Comparison of ENCODE assay signal across 17 cellular contexts in the genomic region with DNA sequence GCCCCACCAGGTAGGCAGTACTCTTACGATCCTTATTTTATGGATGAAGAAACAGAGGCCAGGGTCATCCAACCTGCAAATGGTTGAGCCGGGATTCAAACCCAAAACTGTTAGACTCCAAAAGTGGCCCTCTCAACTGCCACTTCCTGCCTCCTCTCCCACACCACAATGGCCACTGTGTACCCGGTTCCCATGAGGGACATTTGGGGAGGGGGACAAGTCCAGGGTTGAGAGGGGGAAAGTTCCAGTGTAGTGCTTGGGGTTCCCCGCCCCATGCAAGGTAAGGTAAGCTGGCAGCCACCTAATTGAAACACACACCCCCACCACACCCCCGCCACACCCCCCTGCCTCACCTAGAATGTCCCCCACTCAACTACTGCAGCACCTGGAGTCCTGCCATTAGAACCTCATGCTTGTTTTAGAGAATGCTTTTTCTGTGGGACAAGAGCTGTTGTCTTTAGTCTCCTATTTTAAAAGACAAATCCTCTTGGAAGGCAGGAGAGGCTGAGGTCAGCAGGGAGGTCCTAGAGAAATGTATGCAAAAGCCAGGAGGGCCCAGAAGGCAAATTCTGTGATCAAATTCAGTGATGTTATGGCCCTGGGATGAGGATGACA.
A peak's percentile ranks its signal among the peaks of the same experiment; 100 is the strongest.
DNase-seq lines count a peak whose midpoint lies in the region; ATAC-seq and TF ChIP-seq lines count a peak whose summit lies in the region.
"Had no signal": no experiment of that assay in that cellular context is flagged by ENCODE, and none has a peak within 500 bp of the region (broad histone marks: within the 10 kb centered on the region; RNA-seq: fewer than 3 reads in every experiment).

No MANE protein-coding gene starts in this region.

- peak overlapping the region; percentile 99 for H4K91ac ChIP-seq in mesenchymal stem cell (ENCODE audit: low read length)

- no TSS peak for BruUV-seq in Calu3 (replicated peaks; lab: Mats Ljungman, UMichigan)

- peak overlapping the region; percentile 50 to 85 for H3K4ac ChIP-seq in mesenchymal stem cell (ENCODE audit: low read depth in 1 of 2, low read length in 2 of 2)

- no peaks in the 10 kb centered on the region for H4K20me1 ChIP-seq in DND-41 (ENCODE audit: insufficient read depth, low read length)

- intact Hi-C loops in spleen (cut with DNase I; ENCODE audit: low total_unique reads) (no loop called here), Calu3 (cut with micrococcal nuclease; ENCODE audit: unreplicated experiment) (no loop called here)

- H2BK15ac ChIP-seq in mesenchymal stem cell (ENCODE audit: low read depth, poor library complexity, severe bottlenecking) = peak overlapping the region; percentile 96

- no peaks in the 10 kb centered on the region for H3K36me3 ChIP-seq in DND-41 (ENCODE audit: insufficient read depth, low read length)
- H3K36me3 ChIP-seq in mesenchymal stem cell (ENCODE audit: control insufficient read depth in 1 of 2, insufficient read depth in 2 of 2, low read depth in 1 of 2, low read length in 2 of 2) = no peaks in the 10 kb centered on the region
- no peaks in the 10 kb centered on the region for H3K36me3 ChIP-seq in spleen
- H3K36me3 ChIP-seq in effector memory CD4-positive, alpha-beta T cell (ENCODE audit: control insufficient read depth, insufficient read depth, low read length) = no peaks in the 10 kb centered on the region
- H3K36me3 ChIP-seq: colonic mucosa, WERI-Rb-1 had no signal

- H2AK5ac ChIP-seq in mesenchymal stem cell (ENCODE audit: low read length, severe bottlenecking) = peak overlapping the region; percentile 57

- CTCF ChIA-PET in Calu3 (lab: Charles Lee) = no interaction called here

- H2BK12ac ChIP-seq in mesenchymal stem cell (ENCODE audit: low read length in 2 of 2) = peak overlapping the region; percentile 91 to 98

- no peaks in the 10 kb centered on the region for H3K9me3 Mint-ChIP-seq in activated T-helper 17 cell treated with anti-CD3 and anti-CD28 coated beads, Interleukin-2, amount 50 U/mL, for 72 hours
- H3K9me3 Mint-ChIP-seq in Calu3 (ENCODE audit: low read depth, unreplicated experiment) = no peaks in the 10 kb centered on the region
- H3K9me3 Mint-ChIP-seq: CD8-positive, alpha-beta T cell; immature natural killer cell had no signal

- WGBS in mesenchymal stem cell = 100% methylated on average over 2 of the region's 5 CpGs
- 85 to 95% (median 92%) methylated on average over 5 of the region's 5 CpGs for WGBS in spleen, 5 donors

- TF ChIP-seq CTCF in DND-41 (IDR thresholded peaks at IDR 0.05; ENCODE audit: borderline replicate concordance, extremely low read depth, low read length, poor library complexity, severe bottlenecking) (no peak), spleen (IDR thresholded peaks at IDR 0.05 in 8 of 11, conservative IDR thresholded peaks at IDR 0.05 in 3 of 11) (no peak), Calu3 (IDR thresholded peaks at IDR 0.05; ENCODE audit: unreplicated experiment) (no peak)

- H3K27me3 ChIP-seq in DND-41 (ENCODE audit: insufficient read depth, low read length, poor library complexity) (no peaks in the 10 kb centered on the region), mesenchymal stem cell (ENCODE audit: control insufficient read depth in 1 of 2, insufficient read depth in 1 of 2, low read length in 2 of 2) (no peaks in the 10 kb centered on the region), spleen (replicated peaks in 1 of 7) (no peaks in the 10 kb centered on the region)
- no peaks in the 10 kb centered on the region for H3K27me3 ChIP-seq in effector memory CD4-positive, alpha-beta T cell (replicated peaks; ENCODE audit: control insufficient read depth, insufficient read depth, low read length, poor library complexity, severe bottlenecking)
- H3K27me3 ChIP-seq: colonic mucosa had no signal

- ATAC-seq in DND-41 (ENCODE audit: insufficient read depth, low read depth) (no peak), left lobe of liver (no peak)
- ATAC-seq in activated T-helper 17 cell treated with anti-CD3 and anti-CD28 coated beads, Interleukin-2, amount 50 U/mL, for 72 hours (replicated peaks) = no peak
- ATAC-seq: CD8-positive, alpha-beta T cell had no signal

- H3K4me2 ChIP-seq in DND-41 (ENCODE audit: insufficient read depth, low read length) (no peak overlapping the region), mesenchymal stem cell (ENCODE audit: low read length, poor library complexity, severe bottlenecking) (no peak overlapping the region)

- H3K4me3 Mint-ChIP-seq in activated T-helper 17 cell treated with anti-CD3 and anti-CD28 coated beads, Interleukin-2, amount 50 U/mL, for 72 hours = no peak overlapping the region
- H3K4me3 Mint-ChIP-seq in Calu3 (ENCODE audit: low read depth, unreplicated experiment) = no peak overlapping the region
- H3K4me3 Mint-ChIP-seq: CD8-positive, alpha-beta T cell; immature natural killer cell had no signal

- H3K9me3 ChIP-seq in DND-41 (ENCODE audit: insufficient read depth, low read length, severe bottlenecking) (no peaks in the 10 kb centered on the region), mesenchymal stem cell (ENCODE audit: control insufficient read depth, low read length) (no peaks in the 10 kb centered on the region), spleen (no peaks in the 10 kb centered on the region)
- H3K9me3 ChIP-seq in effector memory CD4-positive, alpha-beta T cell (ENCODE audit: control insufficient read depth, low read length) = no peaks in the 10 kb centered on the region
- H3K9me3 ChIP-seq: colonic mucosa had no signal

- H3K9ac ChIP-seq in DND-41 (ENCODE audit: low read depth, low read length) = peak overlapping the region; percentile 5; the same call in 1 of the 2 replicates
- H3K9ac ChIP-seq in mesenchymal stem cell (ENCODE audit: low read length) = no peak overlapping the region

- H3K14ac ChIP-seq in mesenchymal stem cell (ENCODE audit: low read length in 2 of 2) = peak overlapping the region in 1 of 2 experiments; percentile 44

- DNase-seq in DND-41 = no peak
- no peak for DNase-seq in mesenchymal stem cell
- DNase-seq in spleen = no peak
- DNase-seq in cerebellar nuclear complex (lab: John Stamatoyannopoulos, UW) = no peak
- no peak for DNase-seq in Calu3
- no peak for DNase-seq in left lobe of liver (ENCODE audit: low spot score)
- no peak for DNase-seq in effector memory CD4-positive, alpha-beta T cell
- DNase-seq: amniotic stem cell; CD8-positive, alpha-beta T cell; colonic mucosa; EL; immature natural killer cell; NCI-H1092; NCI-H774; WERI-Rb-1 had no signal

- H3K4me1 Mint-ChIP-seq in activated T-helper 17 cell treated with anti-CD3 and anti-CD28 coated beads, Interleukin-2, amount 50 U/mL, for 72 hours = no peaks in the 10 kb centered on the region
- peaks cover 44% of the 10 kb centered on the region for H3K4me1 Mint-ChIP-seq in Calu3 (ENCODE audit: low read depth, unreplicated experiment)

- peak overlapping the region; percentile 90 to 98 for H3K18ac ChIP-seq in mesenchymal stem cell (ENCODE audit: low read depth in 1 of 2, low read length in 2 of 2)

- no peak overlapping the region for H2AFZ ChIP-seq in DND-41 (ENCODE audit: low read depth, low read length)
- no peak overlapping the region for H2AFZ ChIP-seq in mesenchymal stem cell (ENCODE audit: low read depth, low read length)

- H2BK120ac ChIP-seq in mesenchymal stem cell (ENCODE audit: low read depth, low read length) = peak overlapping the region; percentile 99

- H3K27ac ChIP-seq in DND-41 (ENCODE audit: low read length) (peak overlapping the region; percentile 84), mesenchymal stem cell (ENCODE audit: low read length, poor library complexity, severe bottlenecking) (no peak overlapping the region), spleen (peak overlapping the region in 6 of 8 donors; percentile 62 to 86 (median 78))
- no peak overlapping the region for H3K27ac ChIP-seq in effector memory CD4-positive, alpha-beta T cell (ENCODE audit: insufficient read depth, low read length, poor library complexity, severe bottlenecking)

- peak overlapping the region; percentile 89 for H4K8ac ChIP-seq in mesenchymal stem cell (ENCODE audit: low read length)

- peak overlapping the region; percentile 13 for H3K27ac Mint-ChIP-seq in activated T-helper 17 cell treated with anti-CD3 and anti-CD28 coated beads, Interleukin-2, amount 50 U/mL, for 72 hours
- H3K27ac Mint-ChIP-seq in Calu3 (ENCODE audit: unreplicated experiment) = no peak overlapping the region
- H3K27ac Mint-ChIP-seq: CD8-positive, alpha-beta T cell had no signal

- H3K4me1 ChIP-seq in DND-41 (ENCODE audit: insufficient read depth, low read length) (peaks cover 66% of the 10 kb centered on the region), mesenchymal stem cell (ENCODE audit: control insufficient read depth, insufficient read depth, low read depth, low read length) (peaks cover 47% of the 10 kb centered on the region), spleen (peaks cover 20 to 60% (median 40%) of the 10 kb centered on the region in 6 donors)
- no peaks in the 10 kb centered on the region for H3K4me1 ChIP-seq in effector memory CD4-positive, alpha-beta T cell (ENCODE audit: control insufficient read depth, insufficient read depth, low read length, poor library complexity, severe bottlenecking)
- H3K4me1 ChIP-seq: colonic mucosa had no signal

- no peak overlapping the region for H3K23ac ChIP-seq in mesenchymal stem cell (ENCODE audit: low read length in 2 of 2)

- H3K36me3 Mint-ChIP-seq in activated T-helper 17 cell treated with anti-CD3 and anti-CD28 coated beads, Interleukin-2, amount 50 U/mL, for 72 hours (ENCODE audit: low read depth) = no peaks in the 10 kb centered on the region
- H3K36me3 Mint-ChIP-seq in Calu3 (ENCODE audit: insufficient read depth, unreplicated experiment) = no peaks in the 10 kb centered on the region
- H3K36me3 Mint-ChIP-seq: CD8-positive, alpha-beta T cell; immature natural killer cell had no signal

- H3K79me2 ChIP-seq in DND-41 (ENCODE audit: insufficient read depth, low read length) = no peaks in the 10 kb centered on the region

- H3K27me3 Mint-ChIP-seq in activated T-helper 17 cell treated with anti-CD3 and anti-CD28 coated beads, Interleukin-2, amount 50 U/mL, for 72 hours = no peaks in the 10 kb centered on the region
- H3K27me3 Mint-ChIP-seq in Calu3 (ENCODE audit: unreplicated experiment) = no peaks in the 10 kb centered on the region

- no peak overlapping the region for H3K4me3 ChIP-seq in DND-41 (ENCODE audit: low read depth in 1 of 2, low read length in 2 of 2)
- H3K4me3 ChIP-seq in mesenchymal stem cell (ENCODE audit: insufficient read depth in 1 of 2, low read depth in 1 of 2, low read length in 2 of 2) = no peak overlapping the region
- H3K4me3 ChIP-seq in spleen = no peak overlapping the region
- no peak overlapping the region for H3K4me3 ChIP-seq in effector memory CD4-positive, alpha-beta T cell (ENCODE audit: insufficient read depth, low read depth, low read length, poor library complexity, severe bottlenecking)
- H3K4me3 ChIP-seq: colonic mucosa, smooth muscle cell had no signal

- no peaks in the 10 kb centered on the region for H3K79me1 ChIP-seq in mesenchymal stem cell (replicated peaks; ENCODE audit: low read length, poor library complexity, severe bottlenecking)

- TF ChIP-seq POLR2A in spleen (IDR thresholded peaks at IDR 0.05) = no peak

- no peak overlapping the region for H2BK5ac ChIP-seq in mesenchymal stem cell (ENCODE audit: low read depth, low read length, poor library complexity, severe bottlenecking)

Comparison
In these comparisons a context has a peak if more than half of its experiments do, and no peak if none do; other contexts are left out.
1. H3K27ac ChIP-seq: peak in DND-41 (single experiment) and spleen (6 of 8); none in mesenchymal stem cell (single experiment) and effector memory CD4-positive, alpha-beta T cell (single experiment).